In the genomic region with DNA sequence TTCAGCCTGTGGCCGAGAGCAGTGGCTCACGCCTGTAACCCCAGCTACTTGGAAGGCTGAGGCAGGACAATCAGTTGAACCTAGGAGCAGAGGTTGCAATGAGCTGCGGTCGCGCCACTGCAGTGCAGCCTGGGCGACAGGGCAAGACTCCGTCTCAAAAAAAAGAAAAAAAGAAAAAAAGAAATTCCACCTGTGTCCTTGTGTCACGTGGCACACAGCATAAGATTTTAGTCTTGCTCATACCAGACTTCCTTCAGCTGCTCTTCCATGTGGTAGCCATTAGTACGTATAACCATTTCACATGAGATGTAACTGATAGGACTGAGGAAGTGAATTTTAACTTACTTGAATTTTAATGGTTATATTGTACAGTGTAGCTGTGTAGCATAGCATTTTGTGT, we compare ENCODE assay signal across 8 cellular contexts. TPM values are rescaled to one million over a fixed set of nuclear protein-coding genes. Genes with fewer than 3 reads are reported as not detected.
A peak's percentile ranks its signal among the peaks of the same experiment; 100 is the strongest.
DNase-seq lines count a peak whose midpoint lies in the region; ATAC-seq and TF ChIP-seq lines count a peak whose summit lies in the region.

No MANE protein-coding gene starts in this region.

- no peak overlapping the region for H3K27ac ChIP-seq in BLaER1 treated with 17β-estradiol and CSF1 and Interleukin-3, amounts not matched to agents 10 nM and 100 nM
- no peak overlapping the region for H3K27ac ChIP-seq in GM23248
- peak overlapping the region; percentile 62 for H3K27ac ChIP-seq in SU-DHL-6 (ENCODE audit: low read depth, low read length)
- no peak overlapping the region for H3K27ac ChIP-seq in right cardiac atrium (ENCODE audit: low read length)

- intact Hi-C loops in right cardiac atrium (cut with DNase I), result no loop called here

- H3F3A ChIP-seq in GM23248 (ENCODE audit: insufficient read depth), result peaks cover 29% of the 10 kb centered on the region
- peaks cover 34% of the 10 kb centered on the region for H3F3A ChIP-seq in SU-DHL-6 (ENCODE audit: insufficient read depth)

- peak overlapping the region in 2 of 10 experiments; percentile 19 to 88; a peak in 2 of 20 replicates for H3K4me3 ChIP-seq in BLaER1 treated with 17β-estradiol and CSF1 and Interleukin-3, amounts not matched to agents 10 nM and 100 nM
- no peak overlapping the region for H3K4me3 ChIP-seq in GM23248
- H3K4me3 ChIP-seq in SU-DHL-6 (ENCODE audit: insufficient read depth, low read length, poor library complexity, severe bottlenecking), result peak overlapping the region; percentile 53
- no peak overlapping the region for H3K4me3 ChIP-seq in right cardiac atrium (ENCODE audit: low read length)

- H3K9me2 ChIP-seq in GM23248 (ENCODE audit: insufficient read depth), result no peaks in the 10 kb centered on the region
- H3K9me2 ChIP-seq in SU-DHL-6 (replicated peaks; ENCODE audit: insufficient read depth, low read length), result no peaks in the 10 kb centered on the region

- H3K27me3 ChIP-seq in BLaER1 treated with 17β-estradiol and CSF1 and Interleukin-3, amounts not matched to agents 10 nM and 100 nM, result no peaks in the 10 kb centered on the region
- no peaks in the 10 kb centered on the region for H3K27me3 ChIP-seq in GM23248 (replicated peaks; ENCODE audit: insufficient read depth)
- no peaks in the 10 kb centered on the region for H3K27me3 ChIP-seq in SU-DHL-6 (ENCODE audit: low read length)
- H3K27me3 ChIP-seq in right cardiac atrium (ENCODE audit: control insufficient read depth, insufficient read depth), result no peaks in the 10 kb centered on the region

- whole genome bisulfite sequencing in GM23248 (ENCODE audit: low coverage in 1 of 2, low lambda C conversion rate in 2 of 2, missing lambda C conversion rate in 2 of 2), 2 experiments, result 62 to 66% methylated on average over 9 of the region's 9 CpGs
- WGBS in right cardiac atrium, result 79% methylated on average over 9 of the region's 9 CpGs

- DNase-seq in GM23248, result peak; percentile 23
- peak; percentile 26 to 33 for DNase-seq in erythroblast (lab: John Stamatoyannopoulos, UW)
- DNase-seq in DMS153 (lab: John Stamatoyannopoulos, UW), result no peak
- no peak for DNase-seq in DMS114 treated with DMSO at 0.1 percent for 48 hours (lab: John Stamatoyannopoulos, UW; ENCODE audit: unreplicated experiment)
- no peak for DNase-seq in right cardiac atrium

- H4K20me1 ChIP-seq in BLaER1 treated with 17β-estradiol and CSF1 and Interleukin-3, amounts not matched to agents 10 nM and 100 nM, result peaks cover 78 to 89% (median 84%) of the 10 kb centered on the region in 11 experiments; a peak in 21 of 22 replicates
- H4K20me1 ChIP-seq in GM23248 (ENCODE audit: insufficient read depth) (peaks cover 30% of the 10 kb centered on the region), SU-DHL-6 (ENCODE audit: low read depth, low read length) (peaks cover 52% of the 10 kb centered on the region)

- H2AFZ ChIP-seq in GM23248 (no peak overlapping the region), SU-DHL-6 (ENCODE audit: low read depth, low read length, severe bottlenecking) (no peak overlapping the region)

- peak overlapping the region; percentile 80 to 97 (median 88) for H3K4me2 ChIP-seq in BLaER1 treated with 17β-estradiol and CSF1 and Interleukin-3, amounts not matched to agents 10 nM and 100 nM
- H3K4me2 ChIP-seq in GM23248 (ENCODE audit: unreplicated experiment), result no peak overlapping the region
- H3K4me2 ChIP-seq in SU-DHL-6 (ENCODE audit: low read depth, low read length, poor library complexity, severe bottlenecking), result peak overlapping the region; percentile 99

- H3K79me2 ChIP-seq in GM23248 (ENCODE audit: insufficient read depth) (peaks cover 90% of the 10 kb centered on the region), SU-DHL-6 (ENCODE audit: insufficient read depth, low read length) (peaks cover 90% of the 10 kb centered on the region)

- TF ChIP-seq POLR2A in erythroblast (IDR thresholded peaks at IDR 0.05; ENCODE audit: low read length), result no peak

- peaks cover 34 to 59% (median 51%) of the 10 kb centered on the region in 10 experiments for H3K4me1 ChIP-seq in BLaER1 treated with 17β-estradiol and CSF1 and Interleukin-3, amounts not matched to agents 10 nM and 100 nM
- H3K4me1 ChIP-seq in GM23248 (ENCODE audit: insufficient read depth) (peaks cover 16% of the 10 kb centered on the region; the same call in 1 of the 2 replicates), right cardiac atrium (ENCODE audit: control insufficient read depth, insufficient read depth, low read length) (peaks cover 5% of the 10 kb centered on the region)

- in situ Hi-C loops in GM23248 (cut with MboI), result no loop called here

- H3K36me3 ChIP-seq in BLaER1 treated with 17β-estradiol and CSF1 and Interleukin-3, amounts not matched to agents 10 nM and 100 nM, result peaks cover 0 to 51% (median 30%) of the 10 kb centered on the region in 11 experiments; a peak in 17 of 22 replicates
- H3K36me3 ChIP-seq in GM23248 (ENCODE audit: low read depth) (no peaks in the 10 kb centered on the region), SU-DHL-6 (ENCODE audit: low read length) (peaks cover 14% of the 10 kb centered on the region)

- peak overlapping the region in 1 of 11 experiments; percentile 1; a peak in 1 of 22 replicates for H3K9ac ChIP-seq in BLaER1 treated with 17β-estradiol and CSF1 and Interleukin-3, amounts not matched to agents 10 nM and 100 nM
- no peak overlapping the region for H3K9ac ChIP-seq in GM23248
- H3K9ac ChIP-seq in SU-DHL-6 (ENCODE audit: low read length), result peak overlapping the region; percentile 97

- no peaks in the 10 kb centered on the region for H3K9me3 ChIP-seq in BLaER1 treated with 17β-estradiol and CSF1 and Interleukin-3, amounts not matched to agents 10 nM and 100 nM (replicated peaks in 1 of 11)
- H3K9me3 ChIP-seq in GM23248 (ENCODE audit: low read depth), result no peaks in the 10 kb centered on the region
- no peaks in the 10 kb centered on the region for H3K9me3 ChIP-seq in SU-DHL-6 (ENCODE audit: insufficient read depth, low read length)
- no peaks in the 10 kb centered on the region for H3K9me3 ChIP-seq in right cardiac atrium (ENCODE audit: control insufficient read depth, low read length)

- ATAC-seq in HG03520 (IDR thresholded peaks at IDR 0.05; ENCODE audit: unreplicated experiment), result no peak
- no peak for ATAC-seq in right cardiac atrium

- no peak for TF ChIP-seq CTCF in SU-DHL-6 (IDR thresholded peaks at IDR 0.05; ENCODE audit: insufficient read depth, low read length, poor library complexity, severe bottlenecking)

RNA-seq across cellular contexts. Expression of a gene that starts 4.0 kb away (rescaled TPM):
- 49.3 and 101 TPM in 2 replicates for total RNA-seq in GM23248 (2014; rRNA removed; shearing (Covaris generic))
- polyA plus RNA-seq in GM23248 (2016; fragmentation: Nextera tagmentation; extraction: Ambion mirVana), result 66.8 and 68.1 TPM in 2 replicates
- 10 to 100 TPM; 21.4 to 38.4 (median 23.4) TPM for total RNA-seq in right cardiac atrium
- 26.8 TPM for polyA plus RNA-seq in right cardiac atrium

RNA-seq across cellular contexts. Expression of a gene that starts 31.2 kb away (rescaled TPM):
- 157 TPM in 2 replicates for total RNA-seq in GM23248 (2014; rRNA removed; shearing (Covaris generic))
- 242 TPM in 2 replicates for polyA plus RNA-seq in GM23248 (2016; fragmentation: Nextera tagmentation; extraction: Ambion mirVana)
- total RNA-seq in right cardiac atrium, result 10 to 100 TPM; 60.4 to 71.6 (median 65.0) TPM
- 101 TPM for polyA plus RNA-seq in right cardiac atrium

Comparison
In these comparisons a context has a peak if more than half of its experiments do, and no peak if none do; other contexts are left out.
1. DNase-seq: peak in GM23248 (single experiment) and erythroblast (2 of 2); none in DMS153 (single experiment), DMS114 treated with DMSO at 0.1 percent for 48 hours (single experiment) and right cardiac atrium (0 of 3).